In the genomic region with DNA sequence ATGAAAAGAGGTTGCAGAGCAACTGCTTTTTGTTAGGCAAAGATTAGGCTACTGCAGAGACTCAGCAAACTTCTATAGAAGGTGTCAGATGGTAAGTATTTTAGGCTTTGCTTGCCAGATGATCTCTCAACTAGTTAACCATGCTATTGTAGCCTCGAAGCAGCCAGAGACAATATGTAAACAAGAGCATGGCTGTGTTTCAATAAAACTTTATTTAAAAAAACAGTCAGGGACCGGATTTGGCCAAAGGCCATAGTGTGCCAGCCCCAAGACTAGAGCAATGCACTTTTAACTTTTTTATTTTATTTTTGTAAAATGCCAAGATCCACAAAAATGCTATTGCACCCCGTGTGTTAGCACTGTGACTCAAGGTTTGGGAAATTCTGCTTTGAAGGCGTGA, we compare ENCODE assay signal across 39 cellular contexts. TPM values are rescaled to one million over a fixed set of nuclear protein-coding genes. Genes with fewer than 3 reads are reported as not detected.
"Had no signal": no experiment of that assay in that cellular context is flagged by ENCODE, and none has a peak within 500 bp of the region (broad histone marks: within the 10 kb centered on the region; RNA-seq: fewer than 3 reads in every experiment).

No MANE protein-coding gene starts in this region.

- H3K27me3 ChIP-seq: adrenal gland, body of pancreas, brain microvascular endothelial cell had no signal

- H3K4me3 ChIP-seq: adrenal gland, body of pancreas, breast epithelium had no signal

- H3K36me3 Mint-ChIP-seq: activated CD4-positive, alpha-beta memory T cell treated with anti-CD3 and anti-CD28 coated beads for 36 hours; activated naive CD8-positive, alpha-beta T cell treated with anti-CD3 and anti-CD28 coated beads for 36 hours had no signal

- H3K27me3 Mint-ChIP-seq: activated B cell treated with CpG ODN at 0.5 μM for 24 hours; activated CD4-positive, alpha-beta memory T cell treated with anti-CD3 and anti-CD28 coated beads for 36 hours; activated CD8-positive, alpha-beta T cell treated with anti-CD3 and anti-CD28 coated beads for 36 hours; activated naive CD8-positive, alpha-beta T cell treated with anti-CD3 and anti-CD28 coated beads for 36 hours; activated T-helper 17 cell treated with anti-CD3 and anti-CD28 coated beads, Interleukin-2, amount 50 U/mL, for 72 hours had no signal

- H3K27ac ChIP-seq: adrenal gland, body of pancreas, brain microvascular endothelial cell, breast epithelium, VCaP had no signal

- H3K9me3 ChIP-seq: adrenal gland, body of pancreas, breast epithelium had no signal

- ATAC-seq: activated CD8-positive, alpha-beta T cell treated with anti-CD3 and anti-CD28 coated beads for 36 hours; activated naive CD4-positive, alpha-beta T cell treated with anti-CD3 and anti-CD28 coated beads, Interleukin-2, amount 50 U/mL, for 72 hours; activated T-cell treated with anti-CD3 and anti-CD28 coated beads, Interleukin-2, amount 50 U/mL, for 4 hours; activated T-cell treated with anti-CD3 and anti-CD28 coated beads, Interleukin-2, amount 50 U/mL, for 72 hours; activated T-helper 17 cell treated with anti-CD3 and anti-CD28 coated beads, Interleukin-2, amount 50 U/mL, for 72 hours; body of pancreas had no signal

- H3K4me3 Mint-ChIP-seq: activated B cell treated with CpG ODN at 0.5 μM for 24 hours; activated CD4-positive, alpha-beta memory T cell treated with anti-CD3 and anti-CD28 coated beads for 36 hours; activated CD4-positive, alpha-beta T cell treated with anti-CD3 and anti-CD28 coated beads, Interleukin-2, amount 10 ng/mL, durations not matched to agents 24 days and 14 days; activated CD8-positive, alpha-beta T cell treated with anti-CD3 and anti-CD28 coated beads for 36 hours; activated naive CD4-positive, alpha-beta T cell treated with anti-CD3 and anti-CD28 coated beads for 36 hours; activated naive CD8-positive, alpha-beta T cell treated with anti-CD3 and anti-CD28 coated beads for 36 hours; activated T-cell treated with anti-CD3 and anti-CD28 coated beads, Interleukin-2, amount 50 U/mL, for 4 hours; activated T-cell treated with anti-CD3 and anti-CD28 coated beads, Interleukin-2, amount 50 U/mL, for 72 hours; activated T-helper 1 cell treated with anti-CD3 and anti-CD28 coated beads, Interleukin-12 subunit alpha, Interleukin-12 subunit beta, Interleukin-2, Interleukin-4 antibody, amounts not matched to agents 30 ng/mL and 10 ng/mL and 1 ng/mL, durations not matched to agents 14 hours and 24 hours and 36 hours; activated T-helper 17 cell treated with anti-CD3 and anti-CD28 coated beads, Interleukin-2, amount 50 U/mL, for 72 hours; T-helper 1 cell treated with Interleukin-12 subunit alpha and Interleukin-12 subunit beta and Interleukin-4 antibody, amounts not matched to agents 30 μg/mL and 1 μg/mL, for 36 hours; T-helper 2 cell treated with Interferon-gamma antibody and Interleukin-4, amounts not matched to agents 5 μg/mL and 100 μg/mL, for 36 hours had no signal

- DNase-seq: activated B cell treated with CpG ODN at 0.5 μM for 24 hours; activated CD4-positive, alpha-beta memory T cell treated with anti-CD3 and anti-CD28 coated beads for 36 hours; activated CD4-positive, alpha-beta T cell treated with anti-CD3 and anti-CD28 coated beads for 4 hours; activated CD4-positive, alpha-beta T cell treated with anti-CD3 and anti-CD28 coated beads, Interleukin-2, amount 10 ng/mL, durations not matched to agents 24 days and 14 days; activated CD4-positive, alpha-beta T cell treated with anti-CD3 and anti-CD28 coated beads, Interleukin-2, amount 50 U/mL, for 1 hour; activated CD4-positive, alpha-beta T cell treated with anti-CD3 and anti-CD28 coated beads, Interleukin-2, amount 50 U/mL, for 4 hours; activated CD4-positive, CD25-positive, alpha-beta regulatory T cell treated with anti-CD3 and anti-CD28 coated beads, Interleukin-2, amount 50 U/mL, for 72 hours; activated CD8-positive, alpha-beta memory T cell treated with anti-CD3 and anti-CD28 coated beads, Interleukin-2, amount 50 U/mL, for 4 hours; activated CD8-positive, alpha-beta T cell treated with anti-CD3 and anti-CD28 coated beads for 36 hours; activated effector memory CD4-positive, alpha-beta T cell treated with anti-CD3 and anti-CD28 coated beads, Interleukin-2, amount 50 U/mL, for 16 hours; activated gamma-delta T cell treated with Interleukin-2 at 50 U/mL for 16 hours; activated naive CD4-positive, alpha-beta T cell; activated naive CD4-positive, alpha-beta T cell treated with anti-CD3 and anti-CD28 coated beads for 36 hours; activated naive CD4-positive, alpha-beta T cell treated with anti-CD3 and anti-CD28 coated beads, Interleukin-2, amount 50 U/mL, for 16 hours; activated naive CD8-positive, alpha-beta T cell treated with anti-CD3 and anti-CD28 coated beads for 36 hours; activated T-cell treated with anti-CD3 and anti-CD28 coated beads for 4 hours; activated T-cell treated with anti-CD3 and anti-CD28 coated beads, Interleukin-2, amount 50 U/mL, for 1 hour; activated T-cell treated with anti-CD3 and anti-CD28 coated beads, Interleukin-2, amount 50 U/mL, for 4 hours; activated T-cell treated with anti-CD3 and anti-CD28 coated beads, Interleukin-2, amount 50 U/mL, for 72 hours; adrenal gland; amniotic stem cell; aorta; body of pancreas; brain microvascular endothelial cell; central memory CD4-positive, alpha-beta T cell; T-helper 2 cell; T-helper 9 cell had no signal

- H3K27ac Mint-ChIP-seq: activated B cell treated with CpG ODN at 0.5 μM for 24 hours; activated CD4-positive, alpha-beta memory T cell treated with anti-CD3 and anti-CD28 coated beads for 36 hours; activated CD4-positive, alpha-beta T cell treated with anti-CD3 and anti-CD28 coated beads, Interleukin-2, amount 10 ng/mL, durations not matched to agents 24 days and 14 days; activated CD8-positive, alpha-beta T cell treated with anti-CD3 and anti-CD28 coated beads for 36 hours; activated naive CD4-positive, alpha-beta T cell treated with anti-CD3 and anti-CD28 coated beads for 36 hours; activated naive CD4-positive, alpha-beta T cell treated with anti-CD3 and anti-CD28 coated beads, Interleukin-2, amount 50 U/mL, for 72 hours; activated naive CD8-positive, alpha-beta T cell treated with anti-CD3 and anti-CD28 coated beads for 36 hours; activated T-cell treated with anti-CD3 and anti-CD28 coated beads, Interleukin-2, amount 50 U/mL, for 72 hours; activated T-helper 1 cell treated with anti-CD3 and anti-CD28 coated beads, Interleukin-12 subunit alpha, Interleukin-12 subunit beta, Interleukin-2, Interleukin-4 antibody, amounts not matched to agents 30 ng/mL and 10 ng/mL and 1 ng/mL, durations not matched to agents 14 hours and 24 hours and 36 hours; activated T-helper 17 cell treated with anti-CD3 and anti-CD28 coated beads, Interleukin-2, amount 50 U/mL, for 72 hours; T-helper 1 cell treated with Interleukin-12 subunit alpha and Interleukin-12 subunit beta and Interleukin-4 antibody, amounts not matched to agents 30 μg/mL and 1 μg/mL, for 36 hours; T-helper 2 cell treated with Interferon-gamma antibody and Interleukin-4, amounts not matched to agents 5 μg/mL and 100 μg/mL, for 36 hours had no signal

- H3K36me3 ChIP-seq: adrenal gland, brain microvascular endothelial cell, breast epithelium had no signal

- H3K4me1 Mint-ChIP-seq: activated B cell treated with CpG ODN at 0.5 μM for 24 hours had no signal

- FAIRE-seq: astrocyte, TTC549 had no signal

- H3K9me3 Mint-ChIP-seq: activated CD4-positive, alpha-beta memory T cell treated with anti-CD3 and anti-CD28 coated beads for 36 hours; activated CD4-positive, alpha-beta T cell treated with anti-CD3 and anti-CD28 coated beads, Interleukin-2, amount 10 ng/mL, durations not matched to agents 24 days and 14 days; activated CD8-positive, alpha-beta T cell treated with anti-CD3 and anti-CD28 coated beads for 36 hours; activated naive CD4-positive, alpha-beta T cell treated with anti-CD3 and anti-CD28 coated beads for 36 hours; activated naive CD8-positive, alpha-beta T cell treated with anti-CD3 and anti-CD28 coated beads for 36 hours; activated T-cell treated with anti-CD3 and anti-CD28 coated beads, Interleukin-2, amount 50 U/mL, for 4 hours; activated T-cell treated with anti-CD3 and anti-CD28 coated beads, Interleukin-2, amount 50 U/mL, for 72 hours; activated T-helper 1 cell treated with anti-CD3 and anti-CD28 coated beads, Interleukin-12 subunit alpha, Interleukin-12 subunit beta, Interleukin-2, Interleukin-4 antibody, amounts not matched to agents 30 ng/mL and 10 ng/mL and 1 ng/mL, durations not matched to agents 14 hours and 24 hours and 36 hours; activated T-helper 17 cell treated with anti-CD3 and anti-CD28 coated beads, Interleukin-2, amount 50 U/mL, for 72 hours; T-helper 2 cell treated with Interferon-gamma antibody and Interleukin-4, amounts not matched to agents 5 μg/mL and 100 μg/mL, for 36 hours had no signal

- H3K4me1 ChIP-seq: adrenal gland, body of pancreas, breast epithelium had no signal

RNA-seq across cellular contexts. Expression of a gene that starts 1.4 kb away (rescaled TPM):
- total RNA-seq: activated B cell treated with CpG ODN at 0.5 μM for 24 hours; activated CD4-positive, alpha-beta memory T cell treated with anti-CD3 and anti-CD28 coated beads for 36 hours; activated CD4-positive, alpha-beta T cell treated with anti-CD3 and anti-CD28 coated beads, Interleukin-2, amount 10 ng/mL, durations not matched to agents 24 days and 14 days; activated CD8-positive, alpha-beta memory T cell treated with anti-CD3 and anti-CD28 coated beads for 36 hours; activated CD8-positive, alpha-beta T cell treated with anti-CD3 and anti-CD28 coated beads for 36 hours; activated naive CD4-positive, alpha-beta T cell treated with anti-CD3 and anti-CD28 coated beads for 36 hours; activated naive CD8-positive, alpha-beta T cell treated with anti-CD3 and anti-CD28 coated beads for 36 hours; activated T-cell treated with anti-CD3 and anti-CD28 coated beads, Interleukin-2, amount 50 U/mL, for 4 hours; activated T-cell treated with anti-CD3 and anti-CD28 coated beads, Interleukin-2, amount 50 U/mL, for 72 hours; activated T-helper 1 cell treated with anti-CD3 and anti-CD28 coated beads, Interleukin-12 subunit alpha, Interleukin-12 subunit beta, Interleukin-2, Interleukin-4 antibody, amounts not matched to agents 30 ng/mL and 10 ng/mL and 1 ng/mL, durations not matched to agents 14 hours and 24 hours and 36 hours; adrenal gland; aorta; astrocyte; body of pancreas; breast epithelium; cardiac septum; cerebellum had no signal
- polyA plus RNA-seq: adrenal gland, aorta had no signal
